Comparison of ENCODE assay signal across 21 cellular contexts in the genomic region with DNA sequence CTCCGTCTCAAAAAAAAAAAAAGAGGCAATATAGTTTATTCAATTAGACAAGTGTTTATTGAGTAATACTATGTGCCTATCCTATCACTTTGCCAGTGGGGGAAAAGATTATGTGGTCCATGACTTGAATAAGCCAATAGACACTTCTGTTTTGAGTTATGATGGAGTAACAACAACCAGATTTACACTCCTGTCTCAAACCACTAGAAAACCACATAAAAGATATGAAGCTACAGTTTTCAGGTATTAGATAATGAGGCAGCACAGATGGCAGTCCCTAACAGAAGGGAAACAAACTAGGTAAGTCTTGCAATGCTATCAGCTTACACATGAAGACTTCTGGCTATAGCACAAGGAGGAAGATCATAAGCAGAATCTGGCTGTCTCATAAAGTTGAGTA.
"Had no signal": no experiment of that assay in that cellular context is flagged by ENCODE, and none has a peak within 500 bp of the region (broad histone marks: within the 10 kb centered on the region; RNA-seq: fewer than 3 reads in every experiment).

No MANE protein-coding gene starts in this region.

- DNase-seq: activated CD4-positive, alpha-beta T cell treated with anti-CD3 and anti-CD28 coated beads, Interleukin-2, amount 50 U/mL, for 1 hour; activated CD4-positive, CD25-positive, alpha-beta regulatory T cell; activated CD8-positive, alpha-beta memory T cell treated with anti-CD3 and anti-CD28 coated beads, Interleukin-2, amount 50 U/mL, for 48 hours; aorta; dermis blood vessel endothelial cell; effector CD8-positive, alpha-beta T cell; erythroblast; foreskin fibroblast; heart right ventricle; left colon; nephron progenitor cell; pancreas; psoas muscle; spleen; stimulated activated CD4-positive, alpha-beta T cell treated with anti-CD3 and anti-CD28 coated beads, Interleukin-4, amount 100 ng/mL, for 1 hour; stimulated activated naive CD4-positive, alpha-beta T cell treated with Interleukin-2 at 50 U/mL for 16 hours; tibial artery had no signal

- H3K9me3 ChIP-seq: heart right ventricle, pancreas, psoas muscle, right atrium auricular region, spleen, tibial artery had no signal

- H3K4me3 Mint-ChIP-seq: brain; memory B cell; nephron progenitor cell; T-helper 1 cell treated with Interleukin-12 subunit alpha and Interleukin-12 subunit beta and Interleukin-4 antibody, amounts not matched to agents 30 μg/mL and 1 μg/mL, for 36 hours had no signal

- H3K4me1 Mint-ChIP-seq: brain, memory B cell, nephron progenitor cell had no signal

- ATAC-seq: heart right ventricle, left colon, pancreas, psoas muscle had no signal

- H3K4me3 ChIP-seq: heart right ventricle, pancreas, psoas muscle, right atrium auricular region, spleen, tibial artery had no signal

- H3K27ac Mint-ChIP-seq: brain; memory B cell; T-helper 1 cell treated with Interleukin-12 subunit alpha and Interleukin-12 subunit beta and Interleukin-4 antibody, amounts not matched to agents 30 μg/mL and 1 μg/mL, for 36 hours had no signal

- H3K9me3 Mint-ChIP-seq: brain; memory B cell; nephron progenitor cell; T-helper 1 cell treated with Interleukin-12 subunit alpha and Interleukin-12 subunit beta and Interleukin-4 antibody, amounts not matched to agents 30 μg/mL and 1 μg/mL, for 36 hours had no signal

- H3K27me3 Mint-ChIP-seq: brain, memory B cell had no signal
